ENCODE assay signal across 8 cellular contexts in the genomic region with DNA sequence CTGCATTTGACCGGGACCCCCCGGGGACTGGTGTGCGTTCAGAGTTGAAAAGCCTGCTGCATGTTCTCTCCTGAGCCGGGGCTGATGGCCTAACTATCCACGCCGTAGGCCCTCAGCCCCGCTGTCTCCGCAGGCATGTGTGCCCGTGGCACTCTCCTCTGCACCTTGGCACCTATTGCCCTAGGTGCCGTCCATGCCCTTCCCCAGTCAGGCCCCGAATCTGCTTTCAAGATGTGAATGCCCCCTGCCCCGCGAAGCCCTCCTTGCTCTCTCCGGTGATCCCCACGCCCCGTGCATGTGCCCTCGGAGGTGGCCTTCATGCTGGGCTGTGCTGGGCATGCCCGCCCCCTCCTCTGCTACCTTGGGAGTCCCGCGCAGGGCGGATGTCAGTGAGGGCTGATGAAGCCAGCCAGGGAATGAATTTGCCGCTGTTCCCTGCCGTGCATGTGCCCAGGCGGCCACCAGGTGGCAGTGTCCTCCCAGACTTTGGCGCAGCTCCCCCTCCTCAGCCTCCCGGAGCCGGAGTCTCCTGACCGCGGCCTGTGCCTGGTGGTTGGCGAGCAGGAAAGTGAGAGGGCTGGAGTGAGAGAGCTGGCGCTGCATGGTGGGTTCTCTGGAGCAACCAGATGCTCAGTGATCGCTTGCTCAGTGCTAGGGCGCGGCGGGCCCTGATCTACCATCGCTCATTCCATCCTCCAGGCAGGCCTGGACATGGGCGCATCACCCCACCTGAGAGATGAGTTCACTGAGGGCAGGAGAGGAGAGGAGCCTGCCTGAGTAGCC.
DNase-seq lines count a peak whose midpoint lies in the region; ATAC-seq, FAIRE-seq and TF ChIP-seq lines count a peak whose summit lies in the region.

No MANE protein-coding gene starts in this region.

- H2BK120ac ChIP-seq in IMR-90 (ENCODE audit: low read depth, low read length), result no peak overlapping the region

- POLR2A ChIA-PET in IMR-90 (lab: Charles Lee; ENCODE audit: unreplicated experiment), result no interaction called here

- H3K27me3 ChIP-seq in IMR-90 (ENCODE audit: control insufficient read depth, insufficient read depth, low read length) (no peaks in the 10 kb centered on the region; the same call in 1 of the 2 replicates), tibial nerve (no peaks in the 10 kb centered on the region)

- no peak overlapping the region for H2AK5ac ChIP-seq in IMR-90 (ENCODE audit: low read depth, low read length)

- H3K4me3 ChIP-seq in IMR-90 (ENCODE audit: insufficient read depth, low read depth, low read length) (no peak overlapping the region), tibial nerve (no peak overlapping the region)

- H4K8ac ChIP-seq in IMR-90 (ENCODE audit: low read depth in 2 of 2, low read length in 2 of 2), result no peak overlapping the region

- H2BK20ac ChIP-seq in IMR-90 (ENCODE audit: low read depth, low read length), result no peak overlapping the region

- H3K9me3 ChIP-seq in IMR-90 (ENCODE audit: control insufficient read depth, insufficient read depth, low read length) (no peaks in the 10 kb centered on the region), tibial nerve (no peaks in the 10 kb centered on the region)

- H3K56ac ChIP-seq in IMR-90 (ENCODE audit: extremely low read depth, insufficient read depth, low read length), result no peak overlapping the region

- no peak overlapping the region for H2BK15ac ChIP-seq in IMR-90 (ENCODE audit: low read depth, low read length)

- peak in 1 of 2 donors; percentile 11 for TF ChIP-seq EP300 in tibial nerve (IDR thresholded peaks at IDR 0.05)

- TF ChIP-seq CTCF in IMR-90 (conservative IDR thresholded peaks at IDR 0.05; ENCODE audit: low read depth, low read length) (peak; percentile 96), tibial nerve (IDR thresholded peaks at IDR 0.05) (peak; percentile 90 to 97 (median 95))

- dilution Hi-C loops in IMR-90 (cut with HindIII; ENCODE audit: low sequenced_read_pairs, unreplicated experiment), result no loop called here

- no peak overlapping the region for H4K91ac ChIP-seq in IMR-90 (ENCODE audit: insufficient read depth, low read depth, low read length)

- H2AK9ac ChIP-seq in IMR-90 (replicated peaks; ENCODE audit: low read depth, low read length, poor library complexity), result peak overlapping the region; percentile 33

- no peaks in the 10 kb centered on the region for H3K79me1 ChIP-seq in IMR-90 (ENCODE audit: low read depth in 1 of 2, low read length in 2 of 2)

- ATAC-seq in IMR-90 (ENCODE audit: low read depth) (peak; percentile 79), HG02763 (IDR thresholded peaks at IDR 0.05; ENCODE audit: unreplicated experiment) (no peak)

- intact Hi-C loops in IMR-90 (cut with micrococcal nuclease), result loop anchor here (1.0 kb wide), 1 partner anchor 58 kb away; no protein-coding TSS in a partner anchor

- no peak overlapping the region for H3K18ac ChIP-seq in IMR-90 (ENCODE audit: low read depth, low read length)

- no peak overlapping the region for H3K14ac ChIP-seq in IMR-90 (replicated peaks; ENCODE audit: low read depth, low read length)

- no peak overlapping the region for H4K5ac ChIP-seq in IMR-90 (ENCODE audit: low read depth, low read length)

- H3K9me1 ChIP-seq in IMR-90 (ENCODE audit: insufficient read depth, low read length), result no peaks in the 10 kb centered on the region

- no peak overlapping the region for H3K4ac ChIP-seq in IMR-90 (ENCODE audit: low read depth, low read length)

- H3K4me1 ChIP-seq in IMR-90 (ENCODE audit: control insufficient read depth, insufficient read depth, low read length) (peaks cover 4% of the 10 kb centered on the region; the same call in 1 of the 2 replicates), tibial nerve (peaks cover 0 to 43% (median 13%) of the 10 kb centered on the region in 4 donors)

- peaks cover 4% of the 10 kb centered on the region; the same call in 1 of the 2 replicates for H3K36me3 ChIP-seq in IMR-90 (ENCODE audit: control insufficient read depth, insufficient read depth, low read length)
- peaks cover 0 to 32% (median 8%) of the 10 kb centered on the region in 3 donors for H3K36me3 ChIP-seq in tibial nerve

- no TSS peak for BruUV-seq in IMR-90 (replicated peaks; lab: Mats Ljungman, UMichigan)

- H2BK5ac ChIP-seq in IMR-90 (ENCODE audit: low read depth, low read length, poor library complexity, severe bottlenecking), result no peak overlapping the region

- peak; percentile 88 for TF ChIP-seq RAD21 in IMR-90 (IDR thresholded peaks at IDR 0.05; ENCODE audit: low read length)

- WGBS in IMR-90 (ENCODE audit: extremely low coverage in 2 of 2, insufficient read length in 1 of 2), 2 experiments, result 33% methylated on average over 14 of the region's 37 CpGs; no CpG with 5 or more reads in 1 of the 2 experiments
- WGBS in tibial nerve, 2 donors, result 38 to 61% methylated on average over 22 to 36 of the region's 37 CpGs

- TF ChIP-seq POLR2A in IMR-90 (IDR thresholded peaks at IDR 0.05; ENCODE audit: low read depth, low read length) (no peak), tibial nerve (IDR thresholded peaks at IDR 0.05) (no peak)

- FAIRE-seq in frontal cortex (lab: Jason Lieb, UNC), result no peak

- CTCF ChIA-PET in IMR-90 (lab: Yijun Ruan, JAX), result interaction anchor here (1.1 to 1.5 kb wide), 2 partner anchors 8 to 10 kb away, joined by 3 read pairs; no protein-coding TSS in a partner anchor

- H3K9ac ChIP-seq in IMR-90 (ENCODE audit: low read depth, low read length), result no peak overlapping the region

- DNase-seq in D341Med (ENCODE audit: low spot score) (peak; percentile 91), IMR-90 (peak; percentile 70), RPMI8226 (peak; percentile 77), frontal cortex (ENCODE audit: low spot score in 2 of 2) (peak; percentile 87 to 91), occipital lobe (lab: John Stamatoyannopoulos, UW) (peak; percentile 79), tibial nerve (ENCODE audit: low spot score in 2 of 2) (peak; percentile 46 to 59)
- DNase-seq in activated gamma-delta T cell treated with anti-CD3 and anti-CD28 coated beads, Interleukin-2, amount 50 U/mL, for 16 hours (ENCODE audit: low read depth), result peak; percentile 37

- H3K4me2 ChIP-seq in IMR-90 (ENCODE audit: low read depth, low read length), result no peak overlapping the region

- peak overlapping the region; percentile 86 for H2AFZ ChIP-seq in IMR-90 (replicated peaks; ENCODE audit: low read length, poor library complexity)

- peaks cover 7% of the 10 kb centered on the region; the same call in 1 of the 2 replicates for H4K20me1 ChIP-seq in IMR-90 (ENCODE audit: insufficient read depth, low read length)

- no peak overlapping the region for H3K23ac ChIP-seq in IMR-90 (ENCODE audit: low read depth, low read length)

- in situ Hi-C loops in IMR-90 (cut with MboI; ENCODE audit: low sequenced_read_pairs), result loop anchor here (5.0 kb wide), 1 partner anchor 57 kb away; no protein-coding TSS in a partner anchor

- H3K27ac ChIP-seq in IMR-90 (ENCODE audit: insufficient read depth, low read length), result no peak overlapping the region
- H3K27ac ChIP-seq in tibial nerve, result peak overlapping the region in 1 of 4 donors; percentile 38

TF ChIP-seq in IMR-90, 13 proteins besides CTCF, POLR2A, EP300 and RAD21:
- no peak for TF ChIP-seq BHLHE40 (IDR thresholded peaks at IDR 0.05; ENCODE audit: low read depth, low read length)
- TF ChIP-seq SMC3 (IDR thresholded peaks at IDR 0.05; ENCODE audit: low read depth, low read length), result peak; percentile 84
- no peak for TF ChIP-seq RFX5 (IDR thresholded peaks at IDR 0.05; ENCODE audit: low read depth, low read length)
- peak; percentile 68; the same call in 1 of the 2 replicates for TF ChIP-seq MAZ (IDR thresholded peaks at IDR 0.05; ENCODE audit: borderline replicate concordance, low read depth, low read length)
- no peak for TF ChIP-seq CHD1 (IDR thresholded peaks at IDR 0.05; ENCODE audit: low read depth, low read length)
- no peak for TF ChIP-seq MXI1 (IDR thresholded peaks at IDR 0.05; ENCODE audit: borderline replicate concordance, low read depth, low read length)
- TF ChIP-seq NFE2L2 (IDR thresholded peaks at IDR 0.05; ENCODE audit: low read depth, low read length), result no peak
- no peak for TF ChIP-seq RCOR1 (IDR thresholded peaks at IDR 0.05; ENCODE audit: insufficient replicate concordance, low read length)
- TF ChIP-seq, protein P1, sequence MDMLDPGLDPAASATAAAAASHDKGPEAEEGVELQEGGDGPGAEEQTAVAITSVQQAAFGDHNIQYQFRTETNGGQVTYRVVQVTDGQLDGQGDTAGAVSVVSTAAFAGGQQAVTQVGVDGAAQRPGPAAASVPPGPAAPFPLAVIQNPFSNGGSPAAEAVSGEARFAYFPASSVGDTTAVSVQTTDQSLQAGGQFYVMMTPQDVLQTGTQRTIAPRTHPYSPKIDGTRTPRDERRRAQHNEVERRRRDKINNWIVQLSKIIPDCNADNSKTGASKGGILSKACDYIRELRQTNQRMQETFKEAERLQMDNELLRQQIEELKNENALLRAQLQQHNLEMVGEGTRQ (IDR thresholded peaks at IDR 0.05; ENCODE audit: low read depth, low read length), result 0 out of 2 replicates have a peak, but pooled peaks have one; percentile 28
- TF ChIP-seq, protein P2, sequence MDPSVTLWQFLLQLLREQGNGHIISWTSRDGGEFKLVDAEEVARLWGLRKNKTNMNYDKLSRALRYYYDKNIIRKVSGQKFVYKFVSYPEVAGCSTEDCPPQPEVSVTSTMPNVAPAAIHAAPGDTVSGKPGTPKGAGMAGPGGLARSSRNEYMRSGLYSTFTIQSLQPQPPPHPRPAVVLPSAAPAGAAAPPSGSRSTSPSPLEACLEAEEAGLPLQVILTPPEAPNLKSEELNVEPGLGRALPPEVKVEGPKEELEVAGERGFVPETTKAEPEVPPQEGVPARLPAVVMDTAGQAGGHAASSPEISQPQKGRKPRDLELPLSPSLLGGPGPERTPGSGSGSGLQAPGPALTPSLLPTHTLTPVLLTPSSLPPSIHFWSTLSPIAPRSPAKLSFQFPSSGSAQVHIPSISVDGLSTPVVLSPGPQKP (IDR thresholded peaks at IDR 0.05; ENCODE audit: borderline replicate concordance, low read depth, low read length), result no peak
- no peak for TF ChIP-seq MAFK (IDR thresholded peaks at IDR 0.05; ENCODE audit: low read depth, low read length)
- no peak for TF ChIP-seq CEBPB (IDR thresholded peaks at IDR 0.05; ENCODE audit: low read depth, low read length)
- no peak for TF ChIP-seq FOS (IDR thresholded peaks at IDR 0.05; ENCODE audit: low read depth, low read length)
TF ChIP-seq in IMR-90: peak in this region for 3.

Comparison
In these comparisons a context has a peak if more than half of its experiments do, and no peak if none do; other contexts are left out.
1. DNase-seq: peak in every context shown above with its lines; median percentile 91 in D341Med; 89 in frontal cortex; 79 in occipital lobe; 77 in RPMI8226; 70 in IMR-90; 52 in tibial nerve; 37 in activated gamma-delta T cell treated with anti-CD3 and anti-CD28 coated beads, Interleukin-2, amount 50 U/mL, for 16 hours.